8 cellular contexts compared by ENCODE assay signal in the genomic region with DNA sequence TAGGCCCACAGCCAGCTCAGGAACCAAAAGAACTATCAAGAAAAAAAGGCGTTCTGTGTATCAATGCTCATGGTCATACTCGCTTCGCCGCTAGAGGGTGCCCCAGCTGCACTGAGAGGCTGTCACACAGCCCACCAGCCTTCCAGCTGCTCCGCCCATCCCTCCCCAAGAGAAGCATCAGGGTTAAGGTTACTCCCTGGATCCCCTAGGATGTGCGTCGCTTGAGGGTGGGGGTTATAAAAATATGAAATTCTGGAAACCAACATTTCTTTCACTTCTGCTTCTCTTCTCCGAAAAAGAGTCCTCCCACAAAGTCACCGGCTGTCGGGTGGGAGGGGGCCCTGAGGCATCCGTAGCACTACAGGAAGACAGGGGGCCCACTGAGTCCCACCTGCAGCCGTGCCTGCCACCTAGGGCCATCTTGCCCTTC. TPM values are rescaled to one million over a fixed set of nuclear protein-coding genes. Genes with fewer than 3 reads are reported as not detected.
DNase-seq lines count a peak whose midpoint lies in the region; ATAC-seq and TF ChIP-seq lines count a peak whose summit lies in the region.

No MANE protein-coding gene starts in this region.

- H3K27me3 ChIP-seq in iPS-20b (ENCODE audit: insufficient read depth, low read length) = peaks cover 6% of the 10 kb centered on the region; the same call in 1 of the 2 replicates
- peaks cover 21% of the 10 kb centered on the region for H3K27me3 ChIP-seq in skeletal muscle satellite cell (ENCODE audit: control insufficient read depth, insufficient read depth, low read length)

- ATAC-seq in GM21529 (IDR thresholded peaks at IDR 0.05; ENCODE audit: unreplicated experiment) (peak; percentile 30), HG02885 (IDR thresholded peaks at IDR 0.05; ENCODE audit: poor library complexity, unreplicated experiment) (no peak)

- in situ Hi-C loops in T47D (cut with HindIII; ENCODE audit: low pct_unique_long_range_greater_than_20kb, low sequenced_read_pairs) = no loop called here

- DNase-seq in AG20443 (ENCODE audit: low spot score) = peak; percentile 85
- DNase-seq in NCI-H2196 treated with DMSO at 0.1 percent for 48 hours (lab: John Stamatoyannopoulos, UW; ENCODE audit: unreplicated experiment) = peak; percentile 32
- peak; percentile 50 to 68 for DNase-seq in T47D (ENCODE audit: low read depth in 1 of 2, low spot score in 1 of 2)

- no peaks in the 10 kb centered on the region for H3K9me3 ChIP-seq in iPS-20b (ENCODE audit: insufficient read depth, low read depth, low read length)
- no peaks in the 10 kb centered on the region for H3K9me3 ChIP-seq in skeletal muscle satellite cell (replicated peaks; ENCODE audit: low read length)

- H3K4me1 ChIP-seq in iPS-20b (ENCODE audit: insufficient read depth, low read length) (peaks cover 12% of the 10 kb centered on the region; the same call in 1 of the 2 replicates), skeletal muscle satellite cell (ENCODE audit: control insufficient read depth, insufficient read depth, low read length) (peaks cover 8% of the 10 kb centered on the region)

- TF ChIP-seq CTCF in VCaP (conservative IDR thresholded peaks at IDR 0.05) = peak; percentile 96

- peak overlapping the region; percentile 99 for H3K4me2 ChIP-seq in skeletal muscle satellite cell (ENCODE audit: low read length)

- H3K4me3 ChIP-seq in iPS-20b (ENCODE audit: low read length) (peak overlapping the region; percentile 78; the same call in 1 of the 2 replicates), skeletal muscle satellite cell (ENCODE audit: low read length) (peak overlapping the region; percentile 94)

- H3K9ac ChIP-seq in iPS-20b (ENCODE audit: low read depth, low read length) (no peak overlapping the region), skeletal muscle satellite cell (ENCODE audit: low read depth, low read length) (peak overlapping the region; percentile 81)

- H3K27ac ChIP-seq in VCaP (peak overlapping the region; percentile 98), iPS-20b (ENCODE audit: low read length) (no peak overlapping the region)

- peaks cover 36% of the 10 kb centered on the region for H3K36me3 ChIP-seq in iPS-20b (ENCODE audit: insufficient read depth, low read depth, low read length)
- H3K36me3 ChIP-seq in skeletal muscle satellite cell (ENCODE audit: insufficient read depth, low read length) = peaks cover 28% of the 10 kb centered on the region

RNA-seq across cellular contexts. Expression of a gene that starts 1.7 kb away (rescaled TPM):
- 45.2 and 49.4 TPM in 2 replicates for total RNA-seq in skeletal muscle satellite cell (2012; rRNA removed)

RNA-seq across cellular contexts. Expression of a gene that starts 26.5 kb away (rescaled TPM):
- under 0.01 and 0.22 TPM in 2 replicates for total RNA-seq in skeletal muscle satellite cell (2012; rRNA removed)

Comparison
In these comparisons a context has a peak if more than half of its experiments do, and no peak if none do; other contexts are left out.
1. DNase-seq: peak in every context shown above with its lines; median percentile 85 in AG20443; 59 in T47D; 32 in NCI-H2196 treated with DMSO at 0.1 percent for 48 hours.